22 cellular contexts compared by ENCODE assay signal in the genomic region with DNA sequence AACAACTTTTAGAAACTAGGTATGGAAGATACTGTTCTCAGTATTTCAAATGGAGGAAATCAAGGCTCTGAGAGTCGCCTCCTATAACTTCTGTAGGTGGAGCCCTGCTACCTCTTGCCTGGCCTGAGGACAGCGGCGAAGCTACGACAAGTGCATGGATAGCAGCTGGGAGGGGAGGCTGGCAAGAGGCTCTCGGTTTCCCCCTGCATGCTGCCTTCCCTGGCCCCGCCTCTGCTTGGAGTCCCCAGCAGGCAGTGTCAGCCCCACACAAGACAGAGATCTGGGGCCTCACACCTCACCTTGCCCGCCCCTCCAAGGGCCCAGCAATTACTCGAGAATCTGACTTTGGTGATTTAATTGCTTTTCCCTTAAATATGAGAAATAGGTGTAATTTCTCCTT.
"Had no signal": no experiment of that assay in that cellular context is flagged by ENCODE, and none has a peak within 500 bp of the region (broad histone marks: within the 10 kb centered on the region; RNA-seq: fewer than 3 reads in every experiment).

No MANE protein-coding gene starts in this region.

- H3K27me3 ChIP-seq: testis, upper lobe of left lung had no signal

- H3K4me1 Mint-ChIP-seq: central memory CD8-positive, alpha-beta T cell; immature natural killer cell; memory B cell; natural killer cell; stimulated activated memory B cell treated with anti-CD40 and anti-IgM and Interleukin-4, amounts not matched to agents 10 μg/mL and 1 μg/mL and 100 μg/mL, for 72 hours had no signal

- H3K4me3 Mint-ChIP-seq: central memory CD8-positive, alpha-beta T cell; immature natural killer cell; memory B cell; natural killer cell; stimulated activated memory B cell treated with anti-CD40 and anti-IgM and Interleukin-4, amounts not matched to agents 10 μg/mL and 1 μg/mL and 100 μg/mL, for 72 hours had no signal

- H3K36me3 ChIP-seq: gastrocnemius medialis, spleen, tibial artery, upper lobe of left lung had no signal

- H3K4me1 ChIP-seq: gastrocnemius medialis, psoas muscle, spleen, testis, tibial artery, upper lobe of left lung had no signal

- H3K27ac Mint-ChIP-seq: immature natural killer cell; memory B cell; natural killer cell; stimulated activated memory B cell treated with anti-CD40 and anti-IgM and Interleukin-4, amounts not matched to agents 10 μg/mL and 1 μg/mL and 100 μg/mL, for 72 hours had no signal

- ATAC-seq: esophagus mucosa; gastrocnemius medialis; left lobe of liver; natural killer cell; psoas muscle; right cardiac atrium; stimulated activated memory B cell treated with anti-CD40 and anti-IgM and Interleukin-4, amounts not matched to agents 10 μg/mL and 1 μg/mL and 100 μg/mL, for 72 hours; stimulated activated naive CD8-positive, alpha-beta T cell treated with anti-CD3 and anti-CD28 coated beads, Interleukin-15, Interleukin-2, amounts not matched to agents 100 U/mL and 50 U/mL, for 24 hours had no signal

- H3K36me3 Mint-ChIP-seq: immature natural killer cell; memory B cell; natural killer cell; stimulated activated memory B cell treated with anti-CD40 and anti-IgM and Interleukin-4, amounts not matched to agents 10 μg/mL and 1 μg/mL and 100 μg/mL, for 72 hours had no signal

- H3K27me3 Mint-ChIP-seq: central memory CD8-positive, alpha-beta T cell had no signal

- H3K27ac ChIP-seq: epithelial cell of prostate, gastrocnemius medialis, psoas muscle, skin epidermis, spleen, testis, tibial artery, upper lobe of left lung had no signal

- H3K9me3 ChIP-seq: gastrocnemius medialis, psoas muscle, spleen, testis, tibial artery, upper lobe of left lung had no signal

- H3K4me3 ChIP-seq: gastrocnemius medialis, lung, psoas muscle, skin epidermis, spleen, testis, tibial artery, upper lobe of left lung had no signal

- DNase-seq: cortex of kidney; foreskin fibroblast; gastrocnemius medialis; immature natural killer cell; natural killer cell; psoas muscle; spleen; stimulated activated CD4-positive, alpha-beta T cell treated with anti-CD3 and anti-CD28 coated beads, Interleukin-4, amount 100 ng/mL, for 4 hours; stimulated activated naive CD8-positive, alpha-beta T cell treated with anti-CD3 and anti-CD28 coated beads, Interleukin-15, Interleukin-2, amounts not matched to agents 100 U/mL and 50 U/mL, for 24 hours; substantia nigra; testis; tibial artery had no signal

- H3K9me3 Mint-ChIP-seq: central memory CD8-positive, alpha-beta T cell; immature natural killer cell; memory B cell; natural killer cell; stimulated activated memory B cell treated with anti-CD40 and anti-IgM and Interleukin-4, amounts not matched to agents 10 μg/mL and 1 μg/mL and 100 μg/mL, for 72 hours had no signal
